15 cellular contexts compared by ENCODE assay signal in genomic region chr7:92639956-92640355, GRCh38. TPM values are rescaled to one million over a fixed set of nuclear protein-coding genes. Genes with fewer than 3 reads are reported as not detected.
DNase-seq lines count a peak whose midpoint lies in the region; ATAC-seq and TF ChIP-seq lines count a peak whose summit lies in the region.
"Had no signal": no experiment of that assay in that cellular context is flagged by ENCODE, and none has a peak within 500 bp of the region (broad histone marks: within the 10 kb centered on the region; RNA-seq: fewer than 3 reads in every experiment).

No MANE protein-coding gene starts in this region.

- no peaks in the 10 kb centered on the region for H3K27me3 Mint-ChIP-seq in T-helper 2 cell treated with Interferon-gamma antibody and Interleukin-4, amounts not matched to agents 5 μg/mL and 100 μg/mL, for 36 hours (ENCODE audit: low read depth)
- H3K27me3 Mint-ChIP-seq in activated naive CD8-positive, alpha-beta T cell treated with anti-CD3 and anti-CD28 coated beads, Interleukin-2, amount 50 U/mL, for 24 hours = no peaks in the 10 kb centered on the region

- peak; percentile 22 for TF ChIP-seq CTCF in DND-41 (IDR thresholded peaks at IDR 0.05; ENCODE audit: borderline replicate concordance, extremely low read depth, low read length, poor library complexity, severe bottlenecking)
- TF ChIP-seq CTCF in SK-N-SH (IDR thresholded peaks at IDR 0.05) = no peak

- TF ChIP-seq RAD21 in SK-N-SH (IDR thresholded peaks at IDR 0.05; ENCODE audit: low read length) = no peak

- H3K9me2 ChIP-seq in SK-N-SH = no peaks in the 10 kb centered on the region

- CTCF ChIA-PET in SK-N-SH (lab: Yijun Ruan, JAX) = interaction anchor here (0.9 to 3.7 kb wide), 6 partner anchors 10 to 240 kb away, joined by 3 to 17 read pairs (median 3); partner anchors contain the start of gene FAM133B

- DNase-seq in T-helper 2 cell treated with Interferon-gamma antibody and Interleukin-4, amounts not matched to agents 5 μg/mL and 100 μg/mL, for 36 hours (ENCODE audit: low spot score) = no peak
- DNase-seq in T-helper 2 cell (no peak), DND-41 (peak; percentile 91), SK-N-SH (no peak), NCI-H1092 treated with DMSO at 0.1 percent for 48 hours (lab: John Stamatoyannopoulos, UW) (no peak), NOMO-1 treated with DMSO at 0.1 percent for 48 hours (lab: John Stamatoyannopoulos, UW; ENCODE audit: unreplicated experiment) (no peak), NCI-H1436 (lab: John Stamatoyannopoulos, UW) (no peak)
- no peak for DNase-seq in activated naive CD8-positive, alpha-beta T cell treated with anti-CD3 and anti-CD28 coated beads, Interleukin-2, amount 50 U/mL, for 24 hours
- DNase-seq: activated T-cell treated with anti-CD3 and anti-CD28 coated beads, Interleukin-2, amount 50 U/mL, for 48 hours; foreskin fibroblast; NCI-H345; occipital lobe had no signal

- ATAC-seq in DND-41 (ENCODE audit: insufficient read depth, low read depth) = peak; percentile 79
- ATAC-seq in activated naive CD8-positive, alpha-beta T cell treated with anti-CD3 and anti-CD28 coated beads, Interleukin-2, amount 50 U/mL, for 24 hours = no peak
- ATAC-seq: K562, sciatic nerve had no signal

- H3K9me3 ChIP-seq in DND-41 (ENCODE audit: insufficient read depth, low read length, severe bottlenecking) (no peaks in the 10 kb centered on the region), SK-N-SH (no peaks in the 10 kb centered on the region)
- H3K9me3 ChIP-seq: ascending aorta had no signal

- TF ChIP-seq EP300 in SK-N-SH (IDR thresholded peaks at IDR 0.05; ENCODE audit: borderline replicate concordance in 1 of 2, low read depth in 1 of 2, low read length in 1 of 2) = no peak

- H3K4me1 ChIP-seq in DND-41 (ENCODE audit: insufficient read depth, low read length) = peaks cover 100% of the 10 kb centered on the region
- peaks cover 28 to 46% of the 10 kb centered on the region in 2 experiments for H3K4me1 ChIP-seq in SK-N-SH (ENCODE audit: control insufficient read depth in 1 of 2, insufficient read depth in 2 of 2, low read depth in 1 of 2, low read length in 1 of 2)

- H3K27me3 ChIP-seq in DND-41 (ENCODE audit: insufficient read depth, low read length, poor library complexity) (no peaks in the 10 kb centered on the region), SK-N-SH (ENCODE audit: insufficient read depth) (no peaks in the 10 kb centered on the region)
- H3K27me3 ChIP-seq: ascending aorta had no signal

- H3K9ac ChIP-seq in DND-41 (ENCODE audit: low read depth, low read length) = peak overlapping the region; percentile 64
- no peak overlapping the region for H3K9ac ChIP-seq in SK-N-SH

- H2AFZ ChIP-seq in DND-41 (ENCODE audit: low read depth, low read length) (no peak overlapping the region), SK-N-SH (ENCODE audit: low read depth) (no peak overlapping the region)

- peaks cover 89% of the 10 kb centered on the region for H3F3A ChIP-seq in SK-N-SH (replicated peaks; ENCODE audit: insufficient read depth)

- peaks cover 85% of the 10 kb centered on the region for H3K79me2 ChIP-seq in DND-41 (ENCODE audit: insufficient read depth, low read length)
- H3K79me2 ChIP-seq in SK-N-SH (ENCODE audit: insufficient read depth) = peaks cover 85% of the 10 kb centered on the region

- H3K4me3 ChIP-seq in DND-41 (ENCODE audit: low read depth in 1 of 2, low read length in 2 of 2) (peak overlapping the region in 1 of 2 experiments; percentile 21; a peak in 1 of 4 replicates), SK-N-SH (ENCODE audit: low read depth in 2 of 2, low read length in 1 of 2) (no peak overlapping the region)
- H3K4me3 ChIP-seq: ascending aorta, K562 had no signal

- WGBS in SK-N-SH (ENCODE audit: low lambda C conversion rate) = 98% methylated on average over 4 of the region's 4 CpGs

- POLR2A ChIA-PET in SK-N-SH (lab: Yijun Ruan, JAX) = no interaction called here

- H3K36me3 ChIP-seq in DND-41 (ENCODE audit: insufficient read depth, low read length) = peaks cover 49% of the 10 kb centered on the region
- H3K36me3 ChIP-seq in SK-N-SH (replicated peaks in 1 of 2; ENCODE audit: control insufficient read depth in 1 of 2, insufficient read depth in 2 of 2, low read length in 1 of 2) = peaks cover 16 to 17% of the 10 kb centered on the region in 2 experiments
- H3K36me3 ChIP-seq: ascending aorta had no signal

- peak overlapping the region; percentile 66 for H3K4me3 Mint-ChIP-seq in T-helper 2 cell treated with Interferon-gamma antibody and Interleukin-4, amounts not matched to agents 5 μg/mL and 100 μg/mL, for 36 hours
- no peak overlapping the region for H3K4me3 Mint-ChIP-seq in activated naive CD8-positive, alpha-beta T cell treated with anti-CD3 and anti-CD28 coated beads, Interleukin-2, amount 50 U/mL, for 24 hours

- H3K4me1 Mint-ChIP-seq in T-helper 2 cell treated with Interferon-gamma antibody and Interleukin-4, amounts not matched to agents 5 μg/mL and 100 μg/mL, for 36 hours (ENCODE audit: low read depth) = peaks cover 74% of the 10 kb centered on the region
- peaks cover 93% of the 10 kb centered on the region for H3K4me1 Mint-ChIP-seq in activated naive CD8-positive, alpha-beta T cell treated with anti-CD3 and anti-CD28 coated beads, Interleukin-2, amount 50 U/mL, for 24 hours

- peaks cover 37% of the 10 kb centered on the region for H3K36me3 Mint-ChIP-seq in T-helper 2 cell treated with Interferon-gamma antibody and Interleukin-4, amounts not matched to agents 5 μg/mL and 100 μg/mL, for 36 hours (ENCODE audit: low read depth)
- H3K36me3 Mint-ChIP-seq in activated naive CD8-positive, alpha-beta T cell treated with anti-CD3 and anti-CD28 coated beads, Interleukin-2, amount 50 U/mL, for 24 hours (ENCODE audit: low read depth) = peaks cover 47% of the 10 kb centered on the region

- H3K9me3 Mint-ChIP-seq in T-helper 2 cell treated with Interferon-gamma antibody and Interleukin-4, amounts not matched to agents 5 μg/mL and 100 μg/mL, for 36 hours = no peaks in the 10 kb centered on the region
- no peaks in the 10 kb centered on the region for H3K9me3 Mint-ChIP-seq in activated naive CD8-positive, alpha-beta T cell treated with anti-CD3 and anti-CD28 coated beads, Interleukin-2, amount 50 U/mL, for 24 hours

- H3K4me2 ChIP-seq in DND-41 (ENCODE audit: insufficient read depth, low read length) (peak overlapping the region; percentile 39), SK-N-SH (peak overlapping the region; percentile 13; the same call in 1 of the 2 replicates)

- peak overlapping the region; percentile 94 for H3K27ac Mint-ChIP-seq in T-helper 2 cell treated with Interferon-gamma antibody and Interleukin-4, amounts not matched to agents 5 μg/mL and 100 μg/mL, for 36 hours
- peak overlapping the region; percentile 95 for H3K27ac Mint-ChIP-seq in activated naive CD8-positive, alpha-beta T cell treated with anti-CD3 and anti-CD28 coated beads, Interleukin-2, amount 50 U/mL, for 24 hours

- H3K27ac ChIP-seq in DND-41 (ENCODE audit: low read length) = peak overlapping the region; percentile 99
- H3K27ac ChIP-seq in SK-N-SH (ENCODE audit: low read depth in 2 of 2, low read length in 1 of 2) = peak overlapping the region; percentile 69 to 75; a peak in 3 of 4 replicates
- H3K27ac ChIP-seq: ascending aorta had no signal

- H4K20me1 ChIP-seq in DND-41 (ENCODE audit: insufficient read depth, low read length) = no peaks in the 10 kb centered on the region
- no peaks in the 10 kb centered on the region for H4K20me1 ChIP-seq in SK-N-SH (ENCODE audit: insufficient read depth)

TF ChIP-seq in SK-N-SH, 30 proteins besides CTCF, POLR2A, EP300 and RAD21:
- TF ChIP-seq GATA2 (CRISPR knock-in tag; IDR thresholded peaks at IDR 0.05) (no peak), MAX (IDR thresholded peaks at IDR 0.05; ENCODE audit: low read depth) (no peak), SMC3 (IDR thresholded peaks at IDR 0.05; ENCODE audit: low read depth, low read length) (no peak), POLR2AphosphoS5 (IDR thresholded peaks at IDR 0.05; ENCODE audit: low read depth, low read length) (no peak), ELF1 (IDR thresholded peaks at IDR 0.05) (no peak), RXRA (IDR thresholded peaks at IDR 0.05; ENCODE audit: borderline replicate concordance, low read depth) (no peak), YY1 (IDR thresholded peaks at IDR 0.05; ENCODE audit: low read depth) (no peak)

RNA-seq across cellular contexts. Expression of gene FAM133B, which starts 49.8 kb away (rescaled TPM):
- polyA plus RNA-seq in SK-N-SH (2012; rRNA removed) = 13.8 and 16.3 TPM in 2 replicates
- 14.7 and 21.1 TPM in 2 replicates for polyA plus RNA-seq in SK-N-SH (2012; cell fraction: cytosol; rRNA removed)
- 13.0 and 33.6 TPM in 2 replicates for polyA plus RNA-seq in SK-N-SH (2012; cell fraction: nucleus; rRNA removed)
